Comparison of ENCODE assay signal across 12 cellular contexts in genomic region chr15:43312378-43312777, GRCh38. TPM values are rescaled to one million over a fixed set of nuclear protein-coding genes. Genes with fewer than 3 reads are reported as not detected.
"Had no signal": no experiment of that assay in that cellular context is flagged by ENCODE, and none has a peak within 500 bp of the region (broad histone marks: within the 10 kb centered on the region; RNA-seq: fewer than 3 reads in every experiment).

No MANE protein-coding gene starts in this region.

- H3K4me1 ChIP-seq: HAP-1 had no signal

- H3K36me3 ChIP-seq: HAP-1 had no signal

- ATAC-seq: GM23338, HCT116 had no signal

- H3K9me3 ChIP-seq: HAP-1 had no signal

- H3K4me2 ChIP-seq: GM23338 had no signal

- H3K9me3 Mint-ChIP-seq: GM23338, H9, HFFc6 had no signal

- FAIRE-seq: H1, H54 had no signal

- DNase-seq: GM23248, GOT3, H7, H9, HCEC 1CT, HFFc6 had no signal

- H3K27ac Mint-ChIP-seq: GM23338, H9, HFFc6 had no signal

- H2AFZ ChIP-seq: GM23248, GM23338 had no signal

- H3K9ac ChIP-seq: GM23248 had no signal

- H3K27ac ChIP-seq: GM23248 had no signal

- H3K4me3 ChIP-seq: GM23248, GM23338, HAP-1 had no signal

- H3K4me3 Mint-ChIP-seq: GM23338, H9, HFFc6 had no signal

RNA-seq across cellular contexts. Expression of gene TGM7, which starts 10.3 kb away (rescaled TPM):
- total RNA-seq: GM23248, GM23338, H1, H4, H7, H9, HFFc6 had no signal
- polyA plus RNA-seq: GM23248 had no signal

RNA-seq across cellular contexts. Expression of gene TGM5, which starts 45.6 kb away (rescaled TPM):
- total RNA-seq: GM23248, GM23338, H1, H4, H7, H9, HFFc6 had no signal
- polyA plus RNA-seq: GM23248, GM23338, H1 had no signal
